18 cellular contexts compared by ENCODE assay signal in the genomic region with DNA sequence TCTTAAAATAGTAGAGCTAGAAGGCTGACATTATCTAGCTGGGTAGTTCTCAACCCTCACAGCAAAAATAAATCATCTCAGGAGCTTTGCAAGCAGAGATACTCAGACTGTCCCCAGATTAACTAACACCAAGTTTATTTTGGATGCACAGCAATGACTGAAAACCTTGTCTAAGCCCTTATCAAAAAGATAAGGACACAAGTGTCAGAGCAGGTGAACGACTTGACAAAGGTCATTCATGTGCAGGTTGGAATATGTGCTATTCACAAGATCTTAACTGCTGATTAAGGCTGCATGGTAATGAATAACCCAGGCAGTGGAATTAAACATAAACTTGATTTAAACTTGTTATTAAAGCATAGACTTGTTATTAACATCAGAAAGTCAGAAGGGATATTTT.
DNase-seq lines count a peak whose midpoint lies in the region; ATAC-seq, FAIRE-seq and TF ChIP-seq lines count a peak whose summit lies in the region.
"Had no signal": no experiment of that assay in that cellular context is flagged by ENCODE, and none has a peak within 500 bp of the region (broad histone marks: within the 10 kb centered on the region; RNA-seq: fewer than 3 reads in every experiment).

No MANE protein-coding gene starts in this region.

- H3K27me3 ChIP-seq in liver (ENCODE audit: control insufficient read depth in 4 of 4, insufficient read depth in 4 of 4, low read length in 3 of 4) (no peaks in the 10 kb centered on the region), HepG2 (ENCODE audit: control insufficient read depth in 1 of 2, insufficient read depth in 2 of 2, low read length in 2 of 2) (no peaks in the 10 kb centered on the region), right lobe of liver (no peaks in the 10 kb centered on the region), small intestine (ENCODE audit: control insufficient read depth in 2 of 2, insufficient read depth in 2 of 2, low read length in 2 of 2) (no peaks in the 10 kb centered on the region)
- H3K27me3 ChIP-seq: BLaER1 treated with 17β-estradiol and CSF1 and Interleukin-3, amounts not matched to agents 10 nM and 100 nM had no signal

- H3K4me1 ChIP-seq in liver (ENCODE audit: control insufficient read depth in 4 of 4, insufficient read depth in 4 of 4, low read length in 3 of 4): peaks cover 0 to 8% (median 0%) of the 10 kb centered on the region in 4 donors
- H3K4me1 ChIP-seq in HepG2 (ENCODE audit: insufficient read depth, low read length): no peaks in the 10 kb centered on the region
- peaks cover 0 to 10% (median 0%) of the 10 kb centered on the region in 4 donors for H3K4me1 ChIP-seq in right lobe of liver
- H3K4me1 ChIP-seq in small intestine (ENCODE audit: control insufficient read depth in 2 of 2, insufficient read depth in 1 of 2, low read depth in 1 of 2, low read length in 1 of 2): no peaks in the 10 kb centered on the region
- H3K4me1 ChIP-seq: BLaER1 treated with 17β-estradiol and CSF1 and Interleukin-3, amounts not matched to agents 10 nM and 100 nM had no signal

- BruUV-seq in HepG2 (replicated peaks; lab: Mats Ljungman, UMichigan): no TSS peak

- H3K9me3 ChIP-seq in liver (ENCODE audit: control insufficient read depth in 4 of 4, low read length in 3 of 4) (no peaks in the 10 kb centered on the region), HepG2 (ENCODE audit: low read length) (no peaks in the 10 kb centered on the region; the same call in 1 of the 2 replicates), right lobe of liver (no peaks in the 10 kb centered on the region), small intestine (ENCODE audit: control insufficient read depth, low read depth) (no peaks in the 10 kb centered on the region)

- CTCF ChIA-PET in HepG2 (lab: Yijun Ruan, JAX; ENCODE audit: low intra/inter-chr PET ratio, low total read pairs): no interaction called here

- H3K36me3 ChIP-seq in liver (ENCODE audit: control insufficient read depth in 4 of 4, insufficient read depth in 3 of 4, low read depth in 1 of 4, low read length in 3 of 4) (no peaks in the 10 kb centered on the region), HepG2 (replicated peaks in 1 of 2; ENCODE audit: control insufficient read depth in 1 of 2, insufficient read depth in 2 of 2, low read length in 2 of 2) (no peaks in the 10 kb centered on the region), right lobe of liver (no peaks in the 10 kb centered on the region), small intestine (ENCODE audit: control insufficient read depth in 2 of 2, insufficient read depth in 2 of 2, low read length in 2 of 2) (no peaks in the 10 kb centered on the region)
- H3K36me3 ChIP-seq: BLaER1 treated with 17β-estradiol and CSF1 and Interleukin-3, amounts not matched to agents 10 nM and 100 nM had no signal

- peaks cover 8% of the 10 kb centered on the region for H3K4me1 Mint-ChIP-seq in mesothelial cell of epicardium

- TF ChIP-seq RAD21 in liver (IDR thresholded peaks at IDR 0.05): no peak
- no peak for TF ChIP-seq RAD21 in HepG2 (CRISPR knock-in tag; IDR thresholded peaks at IDR 0.05)

- WGBS in liver: 18% methylated on average over 1 of the region's 1 CpG
- WGBS in HepG2 (ENCODE audit: low lambda C conversion rate): 4% methylated on average over 1 of the region's 1 CpG
- 13% methylated on average over 1 of the region's 1 CpG for WGBS in right lobe of liver (ENCODE audit: insufficient coverage, low coverage, low lambda C conversion rate, missing lambda C conversion rate)
- 4 to 45% (median 20%) methylated on average over 1 of the region's 1 CpG for WGBS in small intestine, 3 donors

- H3K9ac ChIP-seq in liver (ENCODE audit: low read depth in 1 of 2, low read length in 2 of 2) (no peak overlapping the region), HepG2 (ENCODE audit: insufficient read depth, low read depth, low read length) (no peak overlapping the region)
- H3K9ac ChIP-seq: BLaER1 treated with 17β-estradiol and CSF1 and Interleukin-3, amounts not matched to agents 10 nM and 100 nM had no signal

- intact Hi-C loops in HepG2 (cut with micrococcal nuclease; ENCODE audit: unreplicated experiment) (no loop called here), right lobe of liver (cut with DNase I) (no loop called here)

- H3K4me2 ChIP-seq in HepG2 (ENCODE audit: low read depth, low read length): no peak overlapping the region
- H3K4me2 ChIP-seq: BLaER1 treated with 17β-estradiol and CSF1 and Interleukin-3, amounts not matched to agents 10 nM and 100 nM; GM23338 had no signal

- H3K4me3 ChIP-seq in liver (ENCODE audit: low read depth in 1 of 3, low read length in 3 of 3) (no peak overlapping the region), HepG2 (replicated peaks in 1 of 3; ENCODE audit: insufficient read depth in 1 of 3, low read depth in 2 of 3, low read length in 3 of 3) (no peak overlapping the region), right lobe of liver (no peak overlapping the region), small intestine (ENCODE audit: low read depth in 1 of 2, low read length in 2 of 2) (no peak overlapping the region)
- H3K4me3 ChIP-seq: BLaER1 treated with 17β-estradiol and CSF1 and Interleukin-3, amounts not matched to agents 10 nM and 100 nM; GM23338 had no signal

- H3K27ac ChIP-seq in liver (ENCODE audit: low read depth in 1 of 2, low read length in 2 of 2) (no peak overlapping the region), HepG2 (ENCODE audit: extremely low read length, insufficient read depth, low read length) (no peak overlapping the region), VCaP (peak overlapping the region; percentile 41), right lobe of liver (no peak overlapping the region), small intestine (ENCODE audit: low read depth in 1 of 2, low read length in 1 of 2) (no peak overlapping the region)
- H3K27ac ChIP-seq: BLaER1 treated with 17β-estradiol and CSF1 and Interleukin-3, amounts not matched to agents 10 nM and 100 nM had no signal

- H3K36me3 Mint-ChIP-seq in mesothelial cell of epicardium: no peaks in the 10 kb centered on the region

- ATAC-seq in HepG2 (no peak), right lobe of liver (peak; percentile 47 to 65 (median 56)), HG03432 (IDR thresholded peaks at IDR 0.05; ENCODE audit: unreplicated experiment) (no peak)
- ATAC-seq: GM23338 had no signal

- TF ChIP-seq CTCF in liver (IDR thresholded peaks at IDR 0.05; ENCODE audit: low read depth, low read length, missing input control) (no peak), HepG2 (CRISPR knock-in tag; IDR thresholded peaks at IDR 0.05) (no peak), VCaP (conservative IDR thresholded peaks at IDR 0.05) (no peak), right lobe of liver (IDR thresholded peaks at IDR 0.05) (no peak), mesothelial cell of epicardium (IDR thresholded peaks at IDR 0.05; ENCODE audit: unreplicated experiment) (no peak)

- in situ Hi-C loops in HepG2 (cut with HindIII; ENCODE audit: extremely low pct_ligation_motif_present, low pct_unique_long_range_greater_than_20kb): no loop called here

- POLR2A ChIA-PET in HepG2 (lab: Yijun Ruan, JAX): no interaction called here

- no peaks in the 10 kb centered on the region for H4K20me1 ChIP-seq in HepG2 (ENCODE audit: insufficient read depth, low read length)
- H4K20me1 ChIP-seq: BLaER1 treated with 17β-estradiol and CSF1 and Interleukin-3, amounts not matched to agents 10 nM and 100 nM had no signal

- DNase-seq in HepG2 (ENCODE audit: low spot score): no peak
- DNase-seq in right lobe of liver: no peak
- peak; percentile 85 for DNase-seq in small intestine
- no peak for DNase-seq in islet precursor cell
- no peak for DNase-seq in mesothelial cell of epicardium (ENCODE audit: low spot score in 2 of 2, unreplicated experiment in 2 of 2)
- DNase-seq: CD4-positive, CD25-positive, alpha-beta regulatory T cell; HCEC 1CT; Karpas-422; KBM-7 had no signal

- TF ChIP-seq EP300 in HepG2 (IDR thresholded peaks at IDR 0.05; ENCODE audit: low read depth in 2 of 2, low read length in 2 of 2): no peak
- no peak for TF ChIP-seq EP300 in HepG2 (CRISPR knock-in tag; IDR thresholded peaks at IDR 0.05; ENCODE audit: borderline replicate concordance)

- no peak overlapping the region for H3K27ac Mint-ChIP-seq in mesothelial cell of epicardium
- H3K27ac Mint-ChIP-seq: B cell, GM23338 had no signal

- FAIRE-seq in HepG2 (lab: Jason Lieb, UNC) (no peak), small intestine (lab: Jason Lieb, UNC) (no peak)
- FAIRE-seq: G401.6, GM12891, H54 had no signal

- TF ChIP-seq POLR2A in HepG2 (IDR thresholded peaks at IDR 0.05; ENCODE audit: insufficient read depth in 1 of 2, low read depth in 2 of 2, low read length in 2 of 2) (no peak), right lobe of liver (IDR thresholded peaks at IDR 0.05) (no peak)

- H3K4me3 Mint-ChIP-seq in mesothelial cell of epicardium: no peak overlapping the region
- H3K4me3 Mint-ChIP-seq: B cell; CD4-positive, CD25-positive, alpha-beta regulatory T cell; GM23338 had no signal

- H2AFZ ChIP-seq in HepG2 (ENCODE audit: low read length): no peak overlapping the region
- H2AFZ ChIP-seq: GM23338 had no signal

- H3K9me3 Mint-ChIP-seq in mesothelial cell of epicardium: peaks cover 12% of the 10 kb centered on the region

- H3K79me2 ChIP-seq in HepG2 (ENCODE audit: insufficient read depth, low read length): no peaks in the 10 kb centered on the region

- no peaks in the 10 kb centered on the region for H3K27me3 Mint-ChIP-seq in mesothelial cell of epicardium (ENCODE audit: low read depth)
- H3K27me3 Mint-ChIP-seq: CD4-positive, CD25-positive, alpha-beta regulatory T cell had no signal

TF ChIP-seq in liver, 16 proteins besides CTCF, POLR2A, EP300 and RAD21:
- TF ChIP-seq RXRA (IDR thresholded peaks at IDR 0.05): peak; percentile 51 to 59
- TF ChIP-seq HNF4A (conservative IDR thresholded peaks at IDR 0.05): peak; percentile 10 to 26
- no peak for TF ChIP-seq YY1 (IDR thresholded peaks at IDR 0.05)

TF ChIP-seq in HepG2, 621 proteins besides CTCF, POLR2A, EP300 and RAD21:
- no peak for TF ChIP-seq TOPORS (CRISPR knock-in tag; IDR thresholded peaks at IDR 0.05)
- TF ChIP-seq CBX1 (IDR thresholded peaks at IDR 0.05; ENCODE audit: low read depth): no peak
- TF ChIP-seq ZNF20 (CRISPR knock-in tag; IDR thresholded peaks at IDR 0.05): no peak
- no peak for TF ChIP-seq ZNF101 (CRISPR knock-in tag; IDR thresholded peaks at IDR 0.05; ENCODE audit: borderline replicate concordance, low read depth)
- TF ChIP-seq TOE1 (CRISPR knock-in tag; IDR thresholded peaks at IDR 0.05): no peak
- no peak for TF ChIP-seq SMAD3 (CRISPR knock-in tag; IDR thresholded peaks at IDR 0.05)
- TF ChIP-seq KLF9 (CRISPR knock-in tag; IDR thresholded peaks at IDR 0.05; ENCODE audit: low read depth): no peak

Comparison
In these comparisons a context has a peak if more than half of its experiments do, and no peak if none do; other contexts are left out.
1. ATAC-seq: peak in right lobe of liver (4 of 4); none in HepG2 (single experiment) and HG03432 (single experiment).